Comparison of ENCODE assay signal across 8 cellular contexts in the genomic region with DNA sequence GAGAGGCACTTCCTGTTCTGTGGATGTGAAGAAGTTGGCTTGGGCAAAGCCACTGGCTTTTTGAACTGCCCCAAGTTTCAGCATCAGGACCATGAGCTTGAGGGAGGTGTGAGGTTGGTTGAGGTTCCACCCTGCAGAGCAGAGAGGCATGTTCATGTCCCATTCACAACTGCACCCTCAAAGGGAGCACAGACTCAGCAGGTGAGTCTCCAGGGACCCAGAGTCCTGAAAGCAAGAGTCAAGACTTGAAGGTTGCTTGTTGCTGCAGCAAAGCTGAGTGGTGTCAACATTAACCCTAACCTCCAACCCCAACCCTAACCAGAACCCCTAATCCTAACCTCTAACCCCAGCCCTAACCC.
"Had no signal": no experiment of that assay in that cellular context is flagged by ENCODE, and none has a peak within 500 bp of the region (broad histone marks: within the 10 kb centered on the region; RNA-seq: fewer than 3 reads in every experiment).

No MANE protein-coding gene starts in this region.

- FAIRE-seq: HTR-8/SVneo had no signal

- H2AFZ ChIP-seq: GM23338 had no signal

- ATAC-seq: GM23338, HCT116 had no signal

- H3K4me1 ChIP-seq: HAP-1 had no signal

- H3K36me3 ChIP-seq: HAP-1 had no signal

- H3K4me3 ChIP-seq: GM23338, HAP-1 had no signal

- DNase-seq: H7, HFFc6, IMR-90, KBM-7 had no signal

- H3K4me2 ChIP-seq: GM23338 had no signal

- H3K9me3 ChIP-seq: HAP-1 had no signal
